Comparison of ENCODE assay signal across 1 cellular context in the genomic region with DNA sequence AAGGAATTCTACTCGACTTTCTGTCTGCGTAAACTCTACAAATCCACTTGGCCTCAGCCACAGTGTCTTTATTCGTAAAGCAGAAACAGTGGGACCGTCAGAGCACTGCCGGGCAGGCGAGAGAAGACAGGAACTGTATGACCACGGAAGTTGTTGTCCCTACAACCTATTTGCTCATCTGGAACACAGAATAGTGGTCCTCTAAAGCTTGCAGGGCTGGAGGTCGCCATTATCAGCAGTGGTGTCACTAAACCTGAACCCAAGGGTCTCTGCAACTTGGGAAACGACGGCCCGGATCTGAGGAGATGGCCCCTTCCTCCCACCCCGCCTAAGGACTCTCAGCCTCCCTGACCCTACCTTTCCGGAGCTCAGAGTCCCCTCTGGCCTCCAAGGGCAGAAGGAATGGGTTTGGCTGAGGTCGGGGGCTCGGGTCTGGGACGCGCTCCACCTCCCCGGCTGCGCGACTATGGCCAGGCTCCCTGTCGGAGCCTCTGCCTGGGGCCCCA.
A peak's percentile ranks its signal among the peaks of the same experiment; 100 is the strongest.
TF ChIP-seq lines count a peak whose summit lies in the region.

No MANE protein-coding gene starts in this region.

TF ChIP-seq in HepG2, 621 proteins besides CTCF, POLR2A, EP300 and RAD21 (continues in another document):
- TF ChIP-seq NR2F6 (IDR thresholded peaks at IDR 0.05), result no peak
- TF ChIP-seq NR2F6 (CRISPR knock-in tag; IDR thresholded peaks at IDR 0.05), result no peak
- TF ChIP-seq TAF15 (IDR thresholded peaks at IDR 0.05; ENCODE audit: low read depth, low read length, poor library complexity, severe bottlenecking), result no peak
- TF ChIP-seq RBM39 (IDR thresholded peaks at IDR 0.05; ENCODE audit: low read depth, low read length, poor library complexity, severe bottlenecking), result no peak
- TF ChIP-seq ZNF44 (CRISPR knock-in tag; IDR thresholded peaks at IDR 0.05), result no peak
- no peak for TF ChIP-seq ZNF549 (CRISPR knock-in tag; IDR thresholded peaks at IDR 0.05)
- TF ChIP-seq ZNF713 (CRISPR knock-in tag; IDR thresholded peaks at IDR 0.05), result no peak
- peak; percentile 23; the same call in 1 of the 2 replicates for TF ChIP-seq GABPA (IDR thresholded peaks at IDR 0.05; ENCODE audit: low read depth, low read length)
- no peak for TF ChIP-seq GABPA (CRISPR knock-in tag; IDR thresholded peaks at IDR 0.05; ENCODE audit: low read depth)
- TF ChIP-seq, protein P1, sequence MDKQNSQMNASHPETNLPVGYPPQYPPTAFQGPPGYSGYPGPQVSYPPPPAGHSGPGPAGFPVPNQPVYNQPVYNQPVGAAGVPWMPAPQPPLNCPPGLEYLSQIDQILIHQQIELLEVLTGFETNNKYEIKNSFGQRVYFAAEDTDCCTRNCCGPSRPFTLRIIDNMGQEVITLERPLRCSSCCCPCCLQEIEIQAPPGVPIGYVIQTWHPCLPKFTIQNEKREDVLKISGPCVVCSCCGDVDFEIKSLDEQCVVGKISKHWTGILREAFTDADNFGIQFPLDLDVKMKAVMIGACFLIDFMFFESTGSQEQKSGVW (CRISPR knock-in tag; IDR thresholded peaks at IDR 0.05; ENCODE audit: borderline replicate concordance), result no peak
- no peak for TF ChIP-seq ZNF350 (CRISPR knock-in tag; IDR thresholded peaks at IDR 0.05; ENCODE audit: borderline replicate concordance, low read depth)
- no peak for TF ChIP-seq TSC22D2 (CRISPR knock-in tag; IDR thresholded peaks at IDR 0.05; ENCODE audit: borderline replicate concordance)
- TF ChIP-seq ZBTB3 (CRISPR knock-in tag; IDR thresholded peaks at IDR 0.05; ENCODE audit: borderline replicate concordance, low read depth), result no peak
- TF ChIP-seq, protein P2, sequence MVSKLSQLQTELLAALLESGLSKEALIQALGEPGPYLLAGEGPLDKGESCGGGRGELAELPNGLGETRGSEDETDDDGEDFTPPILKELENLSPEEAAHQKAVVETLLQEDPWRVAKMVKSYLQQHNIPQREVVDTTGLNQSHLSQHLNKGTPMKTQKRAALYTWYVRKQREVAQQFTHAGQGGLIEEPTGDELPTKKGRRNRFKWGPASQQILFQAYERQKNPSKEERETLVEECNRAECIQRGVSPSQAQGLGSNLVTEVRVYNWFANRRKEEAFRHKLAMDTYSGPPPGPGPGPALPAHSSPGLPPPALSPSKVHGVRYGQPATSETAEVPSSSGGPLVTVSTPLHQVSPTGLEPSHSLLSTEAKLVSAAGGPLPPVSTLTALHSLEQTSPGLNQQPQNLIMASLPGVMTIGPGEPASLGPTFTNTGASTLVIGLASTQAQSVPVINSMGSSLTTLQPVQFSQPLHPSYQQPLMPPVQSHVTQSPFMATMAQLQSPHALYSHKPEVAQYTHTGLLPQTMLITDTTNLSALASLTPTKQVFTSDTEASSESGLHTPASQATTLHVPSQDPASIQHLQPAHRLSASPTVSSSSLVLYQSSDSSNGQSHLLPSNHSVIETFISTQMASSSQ (IDR thresholded peaks at IDR 0.05; ENCODE audit: low read depth), result no peak
- TF ChIP-seq, protein P2 (CRISPR knock-in tag; IDR thresholded peaks at IDR 0.05; ENCODE audit: borderline replicate concordance), result no peak
- 0 out of 2 replicates have a peak, but pooled peaks have one; percentile 4 for TF ChIP-seq ARID2 (CRISPR knock-in tag; IDR thresholded peaks at IDR 0.05; ENCODE audit: borderline replicate concordance)
- TF ChIP-seq ZNF354B (CRISPR knock-in tag; IDR thresholded peaks at IDR 0.05), result 0 out of 2 replicates have a peak, but pooled peaks have one; percentile 28
- TF ChIP-seq ZNF558 (CRISPR knock-in tag; IDR thresholded peaks at IDR 0.05; ENCODE audit: borderline replicate concordance), result no peak
- no peak for TF ChIP-seq TCF12 (IDR thresholded peaks at IDR 0.05)
- no peak for TF ChIP-seq TCF12 (CRISPR knock-in tag; IDR thresholded peaks at IDR 0.05)
- no peak for TF ChIP-seq HHEX (CRISPR knock-in tag; IDR thresholded peaks at IDR 0.05)
- no peak for TF ChIP-seq ZNF567 (CRISPR knock-in tag; IDR thresholded peaks at IDR 0.05; ENCODE audit: borderline replicate concordance)
- TF ChIP-seq PHF21A (CRISPR knock-in tag; IDR thresholded peaks at IDR 0.05), result no peak
- TF ChIP-seq ZNF773 (CRISPR knock-in tag; IDR thresholded peaks at IDR 0.05; ENCODE audit: borderline replicate concordance), result 0 out of 2 replicates have a peak, but pooled peaks have one; percentile 64
- TF ChIP-seq GTF2F1 (IDR thresholded peaks at IDR 0.05; ENCODE audit: low read length), result no peak
- TF ChIP-seq MXD1 (CRISPR knock-in tag; IDR thresholded peaks at IDR 0.05), result no peak
- TF ChIP-seq POGZ (CRISPR knock-in tag; IDR thresholded peaks at IDR 0.05), result no peak
- no peak for TF ChIP-seq DR1 (CRISPR knock-in tag; IDR thresholded peaks at IDR 0.05)
- TF ChIP-seq TBX2 (CRISPR knock-in tag; IDR thresholded peaks at IDR 0.05; ENCODE audit: borderline replicate concordance), result no peak
- TF ChIP-seq, protein P3, sequence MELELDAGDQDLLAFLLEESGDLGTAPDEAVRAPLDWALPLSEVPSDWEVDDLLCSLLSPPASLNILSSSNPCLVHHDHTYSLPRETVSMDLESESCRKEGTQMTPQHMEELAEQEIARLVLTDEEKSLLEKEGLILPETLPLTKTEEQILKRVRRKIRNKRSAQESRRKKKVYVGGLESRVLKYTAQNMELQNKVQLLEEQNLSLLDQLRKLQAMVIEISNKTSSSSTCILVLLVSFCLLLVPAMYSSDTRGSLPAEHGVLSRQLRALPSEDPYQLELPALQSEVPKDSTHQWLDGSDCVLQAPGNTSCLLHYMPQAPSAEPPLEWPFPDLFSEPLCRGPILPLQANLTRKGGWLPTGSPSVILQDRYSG (CRISPR knock-in tag; IDR thresholded peaks at IDR 0.05), result no peak
- no peak for TF ChIP-seq MLX (CRISPR knock-in tag; IDR thresholded peaks at IDR 0.05)
- no peak for TF ChIP-seq HBP1 (CRISPR knock-in tag; IDR thresholded peaks at IDR 0.05; ENCODE audit: low read depth)
- no peak for TF ChIP-seq SIX4 (CRISPR knock-in tag; IDR thresholded peaks at IDR 0.05)
- no peak for TF ChIP-seq MXD4 (CRISPR knock-in tag; IDR thresholded peaks at IDR 0.05)
- no peak for TF ChIP-seq KDM4B (CRISPR knock-in tag; IDR thresholded peaks at IDR 0.05)
- no peak for TF ChIP-seq ZNF790 (CRISPR knock-in tag; IDR thresholded peaks at IDR 0.05; ENCODE audit: borderline replicate concordance)
- TF ChIP-seq FOXO4 (CRISPR knock-in tag; conservative IDR thresholded peaks at IDR 0.05), result no peak
- TF ChIP-seq, protein P4, sequence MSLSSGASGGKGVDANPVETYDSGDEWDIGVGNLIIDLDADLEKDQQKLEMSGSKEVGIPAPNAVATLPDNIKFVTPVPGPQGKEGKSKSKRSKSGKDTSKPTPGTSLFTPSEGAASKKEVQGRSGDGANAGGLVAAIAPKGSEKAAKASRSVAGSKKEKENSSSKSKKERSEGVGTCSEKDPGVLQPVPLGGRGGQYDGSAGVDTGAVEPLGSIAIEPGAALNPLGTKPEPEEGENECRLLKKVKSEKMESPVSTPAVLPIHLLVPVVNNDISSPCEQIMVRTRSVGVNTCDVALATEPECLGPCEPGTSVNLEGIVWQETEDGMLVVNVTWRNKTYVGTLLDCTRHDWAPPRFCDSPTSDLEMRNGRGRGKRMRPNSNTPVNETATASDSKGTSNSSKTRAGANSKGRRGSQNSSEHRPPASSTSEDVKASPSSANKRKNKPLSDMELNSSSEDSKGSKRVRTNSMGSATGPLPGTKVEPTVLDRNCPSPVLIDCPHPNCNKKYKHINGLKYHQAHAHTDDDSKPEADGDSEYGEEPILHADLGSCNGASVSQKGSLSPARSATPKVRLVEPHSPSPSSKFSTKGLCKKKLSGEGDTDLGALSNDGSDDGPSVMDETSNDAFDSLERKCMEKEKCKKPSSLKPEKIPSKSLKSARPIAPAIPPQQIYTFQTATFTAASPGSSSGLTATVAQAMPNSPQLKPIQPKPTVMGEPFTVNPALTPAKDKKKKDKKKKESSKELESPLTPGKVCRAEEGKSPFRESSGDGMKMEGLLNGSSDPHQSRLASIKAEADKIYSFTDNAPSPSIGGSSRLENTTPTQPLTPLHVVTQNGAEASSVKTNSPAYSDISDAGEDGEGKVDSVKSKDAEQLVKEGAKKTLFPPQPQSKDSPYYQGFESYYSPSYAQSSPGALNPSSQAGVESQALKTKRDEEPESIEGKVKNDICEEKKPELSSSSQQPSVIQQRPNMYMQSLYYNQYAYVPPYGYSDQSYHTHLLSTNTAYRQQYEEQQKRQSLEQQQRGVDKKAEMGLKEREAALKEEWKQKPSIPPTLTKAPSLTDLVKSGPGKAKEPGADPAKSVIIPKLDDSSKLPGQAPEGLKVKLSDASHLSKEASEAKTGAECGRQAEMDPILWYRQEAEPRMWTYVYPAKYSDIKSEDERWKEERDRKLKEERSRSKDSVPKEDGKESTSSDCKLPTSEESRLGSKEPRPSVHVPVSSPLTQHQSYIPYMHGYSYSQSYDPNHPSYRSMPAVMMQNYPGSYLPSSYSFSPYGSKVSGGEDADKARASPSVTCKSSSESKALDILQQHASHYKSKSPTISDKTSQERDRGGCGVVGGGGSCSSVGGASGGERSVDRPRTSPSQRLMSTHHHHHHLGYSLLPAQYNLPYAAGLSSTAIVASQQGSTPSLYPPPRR (CRISPR knock-in tag; IDR thresholded peaks at IDR 0.05; ENCODE audit: borderline replicate concordance), result 0 out of 2 replicates have a peak, but pooled peaks have one; percentile 6
- no peak for TF ChIP-seq ZNF629 (CRISPR knock-in tag; conservative IDR thresholded peaks at IDR 0.05)
- no peak for TF ChIP-seq ETV6 (CRISPR knock-in tag; conservative IDR thresholded peaks at IDR 0.05)
- TF ChIP-seq PAF1 (CRISPR knock-in tag; IDR thresholded peaks at IDR 0.05), result no peak
- TF ChIP-seq GTF3A (CRISPR knock-in tag; conservative IDR thresholded peaks at IDR 0.05), result 0 out of 2 replicates have a peak, but pooled peaks have one; percentile 13
- TF ChIP-seq ZFP1 (CRISPR knock-in tag; IDR thresholded peaks at IDR 0.05), result no peak
- TF ChIP-seq, protein P5, sequence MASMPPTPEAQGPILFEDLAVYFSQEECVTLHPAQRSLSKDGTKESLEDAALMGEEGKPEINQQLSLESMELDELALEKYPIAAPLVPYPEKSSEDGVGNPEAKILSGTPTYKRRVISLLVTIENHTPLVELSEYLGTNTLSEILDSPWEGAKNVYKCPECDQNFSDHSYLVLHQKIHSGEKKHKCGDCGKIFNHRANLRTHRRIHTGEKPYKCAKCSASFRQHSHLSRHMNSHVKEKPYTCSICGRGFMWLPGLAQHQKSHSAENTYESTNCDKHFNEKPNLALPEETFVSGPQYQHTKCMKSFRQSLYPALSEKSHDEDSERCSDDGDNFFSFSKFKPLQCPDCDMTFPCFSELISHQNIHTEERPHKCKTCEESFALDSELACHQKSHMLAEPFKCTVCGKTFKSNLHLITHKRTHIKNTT (CRISPR knock-in tag; IDR thresholded peaks at IDR 0.05), result no peak
- no peak for TF ChIP-seq SALL2 (CRISPR knock-in tag; IDR thresholded peaks at IDR 0.05)
- no peak for TF ChIP-seq ZNF7 (CRISPR knock-in tag; IDR thresholded peaks at IDR 0.05)
- TF ChIP-seq, protein P6, sequence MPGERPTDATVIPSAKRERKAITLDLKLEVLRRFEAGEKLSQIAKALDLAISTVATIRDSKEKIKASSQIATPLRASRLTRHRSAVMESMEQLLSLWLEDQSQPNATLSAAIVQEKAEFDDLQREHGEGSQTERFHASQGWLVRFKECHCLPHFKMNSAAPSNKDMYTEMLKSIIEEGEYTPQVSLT (CRISPR knock-in tag; IDR thresholded peaks at IDR 0.05; ENCODE audit: borderline replicate concordance, low read depth), result 0 out of 2 replicates have a peak, but pooled peaks have one; percentile 33
